In genomic region chr2:164065038-164065437, GRCh38 we compare ENCODE assay signal across 22 cellular contexts.
DNase-seq lines count a peak whose midpoint lies in the region; ATAC-seq, FAIRE-seq and TF ChIP-seq lines count a peak whose summit lies in the region.
"Had no signal": no experiment of that assay in that cellular context is flagged by ENCODE, and none has a peak within 500 bp of the region (broad histone marks: within the 10 kb centered on the region; RNA-seq: fewer than 3 reads in every experiment).

No MANE protein-coding gene starts in this region.

- intact Hi-C loops in left lung (cut with DNase I) = no loop called here
- intact Hi-C loops in CD4-positive, alpha-beta memory T cell (cut with micrococcal nuclease) = no loop called here

- no peaks in the 10 kb centered on the region for H3K36me3 Mint-ChIP-seq in CD4-positive, alpha-beta memory T cell
- H3K36me3 Mint-ChIP-seq: CD4-positive, CD25-positive, alpha-beta regulatory T cell; IgD-negative memory B cell had no signal

- POLR2A ChIA-PET in HEK293 (lab: Yijun Ruan, JAX) = no interaction called here
- POLR2A ChIA-PET in HEK293T (lab: Yijun Ruan, JAX) = no interaction called here
- POLR2A ChIA-PET in CD4-positive, alpha-beta memory T cell (lab: Charles Lee; ENCODE audit: partially characterized antibody) = no interaction called here

- no peak overlapping the region for H3K4me3 Mint-ChIP-seq in CD4-positive, alpha-beta memory T cell
- H3K4me3 Mint-ChIP-seq: CD4-positive, CD25-positive, alpha-beta regulatory T cell; HFFc6; IgD-negative memory B cell had no signal

- CTCF ChIA-PET in HEK293 (lab: Yijun Ruan, JAX) = interaction anchor here (0.6 to 0.7 kb wide), 2 partner anchors 44 to 516 kb away, joined by 4 to 6 read pairs; no protein-coding TSS in a partner anchor
- CTCF ChIA-PET in HEK293T (lab: Yijun Ruan, JAX) = no interaction called here
- CTCF ChIA-PET in CD4-positive, alpha-beta memory T cell (lab: Charles Lee; ENCODE audit: partially characterized antibody) = no interaction called here

- ATAC-seq in GM19035 (IDR thresholded peaks at IDR 0.05; ENCODE audit: unreplicated experiment) (no peak), left lung (no peak)
- ATAC-seq: HepG2 had no signal

- no peaks in the 10 kb centered on the region for H3K9me3 ChIP-seq in HEK293 (ENCODE audit: control insufficient read depth, insufficient read depth, low read depth, low read length)
- no peaks in the 10 kb centered on the region for H3K9me3 ChIP-seq in left lung
- no peaks in the 10 kb centered on the region for H3K9me3 ChIP-seq in CD4-positive, alpha-beta memory T cell (ENCODE audit: control insufficient read depth in 1 of 2, low read length in 2 of 2)
- H3K9me3 ChIP-seq: BE2C, Caco-2, HAP-1 had no signal

- no peak overlapping the region for H3K27ac Mint-ChIP-seq in CD4-positive, alpha-beta memory T cell
- H3K27ac Mint-ChIP-seq: CD4-positive, CD25-positive, alpha-beta regulatory T cell; HFFc6; IgD-negative memory B cell had no signal

- no peaks in the 10 kb centered on the region for H3K36me3 ChIP-seq in HEK293 (ENCODE audit: control insufficient read depth in 2 of 2, insufficient read depth in 1 of 2, low read length in 2 of 2)
- H3K36me3 ChIP-seq in left lung = no peaks in the 10 kb centered on the region
- no peaks in the 10 kb centered on the region for H3K36me3 ChIP-seq in CD4-positive, alpha-beta memory T cell (ENCODE audit: insufficient read depth, low read length)
- H3K36me3 ChIP-seq: BE2C, HAP-1 had no signal

- TF ChIP-seq CTCF in HEK293 (tag by site-specific recombination; IDR thresholded peaks at IDR 0.05) = no peak
- TF ChIP-seq CTCF in left lung (IDR thresholded peaks at IDR 0.05) = no peak

- no peaks in the 10 kb centered on the region for H3K4me1 Mint-ChIP-seq in CD4-positive, alpha-beta memory T cell
- H3K4me1 Mint-ChIP-seq: CD4-positive, CD25-positive, alpha-beta regulatory T cell; IgD-negative memory B cell had no signal

- no peak overlapping the region for H3K4me3 ChIP-seq in HEK293 (ENCODE audit: low read depth, low read length)
- H3K4me3 ChIP-seq in left lung = no peak overlapping the region
- no peak overlapping the region for H3K4me3 ChIP-seq in CD4-positive, alpha-beta memory T cell (ENCODE audit: low read length in 2 of 2)
- H3K4me3 ChIP-seq: GM23248, HAP-1 had no signal

- H3K27ac ChIP-seq in HEK293 (ENCODE audit: extremely low read depth, low read depth, low read length) (no peak overlapping the region), left lung (no peak overlapping the region)
- H3K27ac ChIP-seq in CD4-positive, alpha-beta memory T cell (ENCODE audit: low read depth, low read length) = no peak overlapping the region
- H3K27ac ChIP-seq: GM23248 had no signal

- no peaks in the 10 kb centered on the region for H3K27me3 ChIP-seq in left lung
- H3K27me3 ChIP-seq in CD4-positive, alpha-beta memory T cell (ENCODE audit: insufficient read depth, low read length) = no peaks in the 10 kb centered on the region
- H3K27me3 ChIP-seq: BE2C had no signal

- DNase-seq in HEK293T (ENCODE audit: extremely low spot score) (peak; percentile 11), NCI-H524 treated with DMSO at 0.1 percent for 48 hours (lab: John Stamatoyannopoulos, UW) (peak; percentile 37), left lung (no peak), UCSD-AML1 (lab: John Stamatoyannopoulos, UW; ENCODE audit: unreplicated experiment) (no peak)
- DNase-seq in CD4-positive, alpha-beta memory T cell = no peak
- DNase-seq: ACHN; BE2C; C1 segment of cervical spinal cord; Caco-2; CD4-positive, CD25-positive, alpha-beta regulatory T cell; DMS79 treated with DMSO at 0.1 percent for 48 hours; GF-D8; GM23248; HFFc6; KBM-7 had no signal

- peaks cover 0 to 5% (median 2%) of the 10 kb centered on the region in 8 donors for H3K9me3 Mint-ChIP-seq in CD4-positive, alpha-beta memory T cell
- H3K9me3 Mint-ChIP-seq: HFFc6, IgD-negative memory B cell had no signal

- H3K4me1 ChIP-seq in HEK293 (ENCODE audit: control insufficient read depth, insufficient read depth, low read length) (peaks cover 9% of the 10 kb centered on the region), left lung (no peaks in the 10 kb centered on the region)
- H3K4me1 ChIP-seq in CD4-positive, alpha-beta memory T cell (ENCODE audit: insufficient read depth, low read length) = no peaks in the 10 kb centered on the region
- H3K4me1 ChIP-seq: BE2C, Caco-2 had no signal

- peak; percentile 30 for FAIRE-seq in islet of Langerhans (lab: Jason Lieb, UNC)
- FAIRE-seq: A204.1, HepG2 had no signal

- H3K27me3 Mint-ChIP-seq in CD4-positive, alpha-beta memory T cell = no peaks in the 10 kb centered on the region
- H3K27me3 Mint-ChIP-seq: CD4-positive, CD25-positive, alpha-beta regulatory T cell; IgD-negative memory B cell had no signal

TF ChIP-seq in HEK293, 187 proteins besides CTCF, POLR2A, EP300 and RAD21 (continues in another document):
- TF ChIP-seq WT1 (tag by site-specific recombination; IDR thresholded peaks at IDR 0.05) (peak; percentile 70), ZNF843 (tag by site-specific recombination; IDR thresholded peaks at IDR 0.05) (no peak), OSR2 (tag by site-specific recombination; IDR thresholded peaks at IDR 0.05) (0 out of 2 replicates have a peak, but pooled peaks have one; percentile 17), SP7 (tag by site-specific recombination; IDR thresholded peaks at IDR 0.05) (no peak), ZNF324 (tag by site-specific recombination; IDR thresholded peaks at IDR 0.05) (no peak), ZNF223 (tag by site-specific recombination; IDR thresholded peaks at IDR 0.05) (no peak), REPIN1 (tag by site-specific recombination; IDR thresholded peaks at IDR 0.05; ENCODE audit: low read depth) (no peak), HOXA7 (CRISPR knock-in tag; IDR thresholded peaks at IDR 0.05; ENCODE audit: borderline replicate concordance) (no peak), SALL2 (tag by site-specific recombination; IDR thresholded peaks at IDR 0.05; ENCODE audit: borderline replicate concordance) (no peak), ZNF837 (tag by site-specific recombination; IDR thresholded peaks at IDR 0.05) (no peak), ZNF521 (tag by site-specific recombination; IDR thresholded peaks at IDR 0.05) (no peak), ZNF623 (tag by site-specific recombination; IDR thresholded peaks at IDR 0.05) (no peak), ZNF426 (tag by site-specific recombination; IDR thresholded peaks at IDR 0.05) (no peak), ZNF777 (tag by site-specific recombination; IDR thresholded peaks at IDR 0.05; ENCODE audit: borderline replicate concordance) (no peak), PRDM6 (tag by site-specific recombination; IDR thresholded peaks at IDR 0.05) (peak; percentile 72), ZNF132 (tag by site-specific recombination; IDR thresholded peaks at IDR 0.05; ENCODE audit: borderline replicate concordance) (no peak)

TF ChIP-seq in HEK293T, 16 proteins besides CTCF, POLR2A, EP300 and RAD21:
- TF ChIP-seq ZNF384 (IDR thresholded peaks at IDR 0.05) (no peak), L3MBTL2 (conservative IDR thresholded peaks at IDR 0.05) (no peak), FOXK2 (IDR thresholded peaks at IDR 0.05) (no peak), HDGF (IDR thresholded peaks at IDR 0.05; ENCODE audit: borderline replicate concordance) (no peak), NFRKB (IDR thresholded peaks at IDR 0.05) (no peak), ELF4 (IDR thresholded peaks at IDR 0.05) (no peak), FOXA1 (IDR thresholded peaks at IDR 0.05) (no peak), SUZ12 (IDR thresholded peaks at IDR 0.05) (no peak), FOXM1 (IDR thresholded peaks at IDR 0.05; ENCODE audit: borderline replicate concordance) (no peak), TARDBP (IDR thresholded peaks at IDR 0.05) (no peak), LEF1 (IDR thresholded peaks at IDR 0.05; ENCODE audit: borderline replicate concordance) (no peak), ARNT (IDR thresholded peaks at IDR 0.05) (no peak), PKNOX1 (IDR thresholded peaks at IDR 0.05) (no peak), BHLHE40 (IDR thresholded peaks at IDR 0.05; ENCODE audit: borderline replicate concordance) (no peak), CTBP1 (IDR thresholded peaks at IDR 0.05; ENCODE audit: borderline replicate concordance) (no peak), SP1 (IDR thresholded peaks at IDR 0.05) (no peak)

Comparison
In these comparisons a context has a peak if more than half of its experiments do, and no peak if none do; other contexts are left out.
1. DNase-seq: peak in HEK293T (single experiment) and NCI-H524 treated with DMSO at 0.1 percent for 48 hours (single experiment); none in left lung (0 of 2), CD4-positive, alpha-beta memory T cell (0 of 5) and UCSD-AML1 (single experiment).